8 cellular contexts compared by ENCODE assay signal in genomic region chr2:35410431-35411061, GRCh38.
A peak's percentile ranks its signal among the peaks of the same experiment; 100 is the strongest.
DNase-seq lines count a peak whose midpoint lies in the region; ATAC-seq and TF ChIP-seq lines count a peak whose summit lies in the region.

No MANE protein-coding gene starts in this region.

- H3K9me3 Mint-ChIP-seq in activated T-cell treated with anti-CD3 and anti-CD28 coated beads, Interleukin-2, amount 50 U/mL, for 24 hours: no peaks in the 10 kb centered on the region

- no peak overlapping the region for H3K4me3 Mint-ChIP-seq in activated T-cell treated with anti-CD3 and anti-CD28 coated beads, Interleukin-2, amount 50 U/mL, for 24 hours

- H3K4me3 ChIP-seq in GM12865 (ENCODE audit: low read depth, low read length): no peak overlapping the region

- no peak overlapping the region for H3K27ac Mint-ChIP-seq in activated T-cell treated with anti-CD3 and anti-CD28 coated beads, Interleukin-2, amount 50 U/mL, for 24 hours

- DNase-seq in AG08396 (ENCODE audit: low spot score) (peak; percentile 23), GM12865 (ENCODE audit: low read depth) (peak; percentile 65), NCI-H2171 treated with DMSO at 0.1 percent for 48 hours (lab: John Stamatoyannopoulos, UW) (peak; percentile 48), germinal center (ENCODE audit: low spot score) (peak; percentile 15), retina (peak; percentile 40), NK-92 (lab: John Stamatoyannopoulos, UW; ENCODE audit: unreplicated experiment) (no peak)
- peak; percentile 44 for DNase-seq in activated T-cell treated with anti-CD3 and anti-CD28 coated beads, Interleukin-2, amount 50 U/mL, for 24 hours

- peak; percentile 77 for ATAC-seq in HG02763 (IDR thresholded peaks at IDR 0.05; ENCODE audit: unreplicated experiment)

- no peaks in the 10 kb centered on the region for H3K4me1 Mint-ChIP-seq in activated T-cell treated with anti-CD3 and anti-CD28 coated beads, Interleukin-2, amount 50 U/mL, for 24 hours (ENCODE audit: low read depth)

- H3K36me3 Mint-ChIP-seq in activated T-cell treated with anti-CD3 and anti-CD28 coated beads, Interleukin-2, amount 50 U/mL, for 24 hours (ENCODE audit: low read depth): no peaks in the 10 kb centered on the region

- peak; percentile 90 for TF ChIP-seq CTCF in GM12865 (IDR thresholded peaks at IDR 0.05; ENCODE audit: insufficient read depth, low read depth, low read length, missing control alignments)

- H3K27me3 Mint-ChIP-seq in activated T-cell treated with anti-CD3 and anti-CD28 coated beads, Interleukin-2, amount 50 U/mL, for 24 hours: peaks cover under 1% of the 10 kb centered on the region
